In genomic region chr17:44086364-44087311, GRCh38 we compare ENCODE assay signal across 8 cellular contexts. TPM values are rescaled to one million over a fixed set of nuclear protein-coding genes. Genes with fewer than 3 reads are reported as not detected.
DNase-seq lines count a peak whose midpoint lies in the region; ATAC-seq, FAIRE-seq and TF ChIP-seq lines count a peak whose summit lies in the region.
"Had no signal": no experiment of that assay in that cellular context is flagged by ENCODE, and none has a peak within 500 bp of the region (broad histone marks: within the 10 kb centered on the region; RNA-seq: fewer than 3 reads in every experiment).

No MANE protein-coding gene starts in this region.

- H3K36me3 ChIP-seq in GM12878 (ENCODE audit: control insufficient read depth in 2 of 2, insufficient read depth in 2 of 2, low read length in 1 of 2) (peaks cover 13 to 40% of the 10 kb centered on the region in 2 experiments; a peak in 3 of 4 replicates), left lung (peaks cover 0 to 86% of the 10 kb centered on the region in 2 donors)

- intact Hi-C loops in GM12878 (cut with micrococcal nuclease; ENCODE audit: unreplicated experiment), result no loop called here
- intact Hi-C loops in left lung (cut with DNase I), result no loop called here

- POLR2A ChIA-PET in HEK293T (lab: Yijun Ruan, JAX), result interaction anchor here (0.8 to 2.3 kb wide), 5 partner anchors 15 to 51 kb away, joined by 3 to 10 read pairs (median 4); partner anchors contain the start of genes G6PC3 and LSM12
- POLR2A ChIA-PET in GM12878 (lab: Charles Lee), result no interaction called here

- H3K27me3 ChIP-seq in GM12878 (replicated peaks in 1 of 2; ENCODE audit: control insufficient read depth in 2 of 2, insufficient read depth in 2 of 2, low read length in 1 of 2), result no peaks in the 10 kb centered on the region
- H3K27me3 ChIP-seq in left lung, result no peaks in the 10 kb centered on the region

- SMC1A ChIA-PET in GM12878 (lab: Charles Lee; ENCODE audit: uncharacterized antibody, unreplicated experiment), result no interaction called here

- TF ChIP-seq CTCF in GM12878 (IDR thresholded peaks at IDR 0.05 in 2 of 3, conservative IDR thresholded peaks at IDR 0.05 in 1 of 3; ENCODE audit: control insufficient read depth in 2 of 3, extremely low read depth in 1 of 3, insufficient read depth in 1 of 3, low read depth in 3 of 3, low read length in 3 of 3) (no peak), left lung (IDR thresholded peaks at IDR 0.05) (no peak)

- H3K36me3 Mint-ChIP-seq in T-helper 17 cell (ENCODE audit: low read depth), result peaks cover 7% of the 10 kb centered on the region

- no peaks in the 10 kb centered on the region for H3K4me1 ChIP-seq in GM12878 (ENCODE audit: control insufficient read depth, insufficient read depth, low read length)
- H3K4me1 ChIP-seq in left lung, result peaks cover 0 to 3% of the 10 kb centered on the region in 2 donors

- RAD21 ChIA-PET in GM12878 (lab: Charles Lee; ENCODE audit: unreplicated experiment), result no interaction called here

- ATAC-seq in T-helper 17 cell (peak; percentile 45), GM12878 (no peak), left lung (peak; percentile 56), GM18907 (IDR thresholded peaks at IDR 0.05; ENCODE audit: unreplicated experiment) (no peak), HG03025 (IDR thresholded peaks at IDR 0.05; ENCODE audit: low FRiP score, unreplicated experiment) (no peak)

- no peak overlapping the region for H3K4me3 ChIP-seq in GM12878
- no peak overlapping the region for H3K4me3 ChIP-seq in left lung

- in situ Hi-C loops in GM12878 (cut with MboI), result no loop called here

- WGBS in GM12878 (ENCODE audit: insufficient coverage, insufficient replicate concordance, low lambda C conversion rate, missing lambda C conversion rate), result 81% methylated on average over 19 of the region's 23 CpGs

- no peak; the same call in 1 of the 2 replicates for TF ChIP-seq POLR2A in GM12878 (IDR thresholded peaks at IDR 0.05; ENCODE audit: low read depth, low read length)

- no peaks in the 10 kb centered on the region for H3K79me2 ChIP-seq in GM12878 (ENCODE audit: control insufficient read depth, insufficient read depth, low read length)

- H3K27me3 Mint-ChIP-seq in T-helper 17 cell, result no peaks in the 10 kb centered on the region

- no peaks in the 10 kb centered on the region; the same call in 1 of the 2 replicates for H4K20me1 ChIP-seq in GM12878 (ENCODE audit: control insufficient read depth, insufficient read depth)

- no peak for FAIRE-seq in GM12878 (lab: Jason Lieb, UNC)
- FAIRE-seq: TTC549 had no signal

- TF ChIP-seq RAD21 in GM12878 (IDR thresholded peaks at IDR 0.05; ENCODE audit: insufficient read depth, low read depth, low read length), result no peak

- DNase-seq in HEK293T (ENCODE audit: extremely low spot score) (peak; percentile 37), T-helper 17 cell (no peak), GM12878 (ENCODE audit: low read depth, low spot score) (no peak), left lung (peak in 1 of 2 donors; percentile 57)
- DNase-seq in stimulated activated CD8-positive, alpha-beta memory T cell treated with anti-CD3 and anti-CD28 coated beads, Interleukin-4, amount 100 ng/mL, for 48 hours, result peak; percentile 63

- H3K27ac Mint-ChIP-seq in T-helper 17 cell, result peak overlapping the region; percentile 51

- CTCF ChIA-PET in HEK293T (lab: Yijun Ruan, JAX) (interaction anchor here (0.6 to 1.9 kb wide), 2 partner anchors 29 to 108 kb away, joined by 3 to 6 read pairs; no protein-coding TSS in a partner anchor), GM12878 (lab: Yijun Ruan, JAX) (interaction anchor here (0.6 to 1.4 kb wide), 2 partner anchors 82 to 123 kb away, joined by 3 read pairs; no protein-coding TSS in a partner anchor)

- H3K9ac ChIP-seq in GM12878 (ENCODE audit: control insufficient read depth, insufficient read depth, low read length), result no peak overlapping the region

- BruUV-seq in GM12878 (replicated peaks; lab: Mats Ljungman, UMichigan), result no TSS peak

- peaks cover 13% of the 10 kb centered on the region for H3K4me1 Mint-ChIP-seq in T-helper 17 cell

- no peaks in the 10 kb centered on the region for H3K9me3 ChIP-seq in T-helper 17 cell (ENCODE audit: control insufficient read depth, low read length, poor library complexity, severe bottlenecking)
- no peaks in the 10 kb centered on the region for H3K9me3 ChIP-seq in GM12878 (replicated peaks; ENCODE audit: control insufficient read depth, insufficient read depth, low read length)
- no peaks in the 10 kb centered on the region for H3K9me3 ChIP-seq in left lung

- no peak overlapping the region for H3K4me2 ChIP-seq in GM12878 (ENCODE audit: control insufficient read depth, insufficient read depth)

- H2AFZ ChIP-seq in GM12878 (ENCODE audit: control insufficient read depth, low read depth, low read length), result no peak overlapping the region

- H3K27ac ChIP-seq in GM12878 (ENCODE audit: control insufficient read depth, insufficient read depth), result no peak overlapping the region
- no peak overlapping the region for H3K27ac ChIP-seq in left lung

- TF ChIP-seq EP300 in GM12878 (IDR thresholded peaks at IDR 0.05; ENCODE audit: borderline replicate concordance in 1 of 2, control insufficient read depth in 1 of 2, low read depth in 2 of 2, low read length in 2 of 2), result no peak

- H3K4me3 Mint-ChIP-seq in T-helper 17 cell, result no peak overlapping the region

RNA-seq across cellular contexts. Expression of gene G6PC3, which starts 16.1 kb away (rescaled TPM):
- total RNA-seq in T-helper 17 cell, result 10 to 100 TPM; 10.9 to 13.8 TPM
- 30.8 and 38.5 TPM in 2 replicates for total RNA-seq in GM12878 (2013; cell fraction: nucleolus; rRNA removed)
- 35.8 and 36.8 TPM in 2 replicates for total RNA-seq in GM12878 (2014; rRNA removed)
- 19.8 and 20.8 TPM in 2 replicates for total RNA-seq in GM12878 (2014; rRNA removed; fragmentation: Illumina TruSeq; extraction: Trizol)
- total RNA-seq in GM12878 (2021), result 49.9 and 51.8 TPM in 2 replicates
- 16.4 TPM for polyA plus RNA-seq in GM12878 (2011; ENCODE audit: low read depth)
- polyA plus RNA-seq in GM12878 (2011; rRNA removed), result 13.3 and 24.5 TPM in 2 replicates
- polyA plus RNA-seq in GM12878 (2011; cell fraction: cytosol; rRNA removed), result 48.6 and 72.9 TPM in 2 replicates
- 22.6 and 24.8 TPM in 2 replicates for polyA plus RNA-seq in GM12878 (2011; cell fraction: nucleus; rRNA removed)
- 35.0 and 49.7 TPM in 2 replicates for polyA plus RNA-seq in GM12878 (2012)
- polyA plus RNA-seq in GM12878 (2014; fragmentation: Illumina TruSeq; extraction: Trizol), result 20.7 and 49.2 TPM in 2 replicates
- 10 to 100 TPM; 13.0 to 18.2 TPM for polyA plus RNA-seq in GM12878 (2014; fragmentation: Nextera tagmentation; extraction: Ambion mirVana)
- polyA plus RNA-seq in GM12878 (2014; rRNA removed), result 69.1 and 71.7 TPM in 2 replicates
- polyA plus RNA-seq in GM12878 (2016; fragmentation: Nextera tagmentation; extraction: Ambion mirVana), result 10 to 100 TPM; 81.6 to 93.7 TPM
- 29.5 and 57.0 TPM in 2 replicates for polyA minus RNA-seq in GM12878 (2011; rRNA and poly(A)+ RNA removed)
- polyA minus RNA-seq in GM12878 (2011; cell fraction: cytosol; rRNA and poly(A)+ RNA removed), result 11.4 and 16.8 TPM in 2 replicates
- polyA minus RNA-seq in GM12878 (2011; cell fraction: nucleus; rRNA and poly(A)+ RNA removed), result 18.3 and 33.5 TPM in 2 replicates
- total RNA-seq in left lung, result 10 to 100 TPM; 47.4 to 62.6 TPM

RNA-seq across cellular contexts. Expression of gene LSM12, which starts 20.2 kb away (rescaled TPM):
- total RNA-seq in T-helper 17 cell, result 10 to 100 TPM; 35.3 to 46.5 TPM
- total RNA-seq in GM12878 (2013; cell fraction: nucleolus; rRNA removed), result 15.5 and 19.4 TPM in 2 replicates
- total RNA-seq in GM12878 (2014; rRNA removed), result 56.3 and 60.9 TPM in 2 replicates
- total RNA-seq in GM12878 (2014; rRNA removed; fragmentation: Illumina TruSeq; extraction: Trizol), result 61.4 and 66.1 TPM in 2 replicates
- total RNA-seq in GM12878 (2021), result 74.0 and 75.6 TPM in 2 replicates
- polyA plus RNA-seq in GM12878 (2011; ENCODE audit: low read depth), result 30.4 TPM
- polyA plus RNA-seq in GM12878 (2011; rRNA removed), result 63.5 and 66.5 TPM in 2 replicates
- polyA plus RNA-seq in GM12878 (2011; cell fraction: cytosol; rRNA removed), result 56.2 and 57.3 TPM in 2 replicates
- polyA plus RNA-seq in GM12878 (2011; cell fraction: nucleus; rRNA removed), result 21.2 and 23.1 TPM in 2 replicates
- polyA plus RNA-seq in GM12878 (2012), result 36.7 and 44.6 TPM in 2 replicates
- 87.8 and 94.6 TPM in 2 replicates for polyA plus RNA-seq in GM12878 (2014; fragmentation: Illumina TruSeq; extraction: Trizol)
- polyA plus RNA-seq in GM12878 (2014; fragmentation: Nextera tagmentation; extraction: Ambion mirVana), result 100 to 1,000 TPM in 1 of 2 experiments, 10 to 100 TPM in 1; 51.1 to 206 TPM
- 50.6 and 57.3 TPM in 2 replicates for polyA plus RNA-seq in GM12878 (2014; rRNA removed)
- polyA plus RNA-seq in GM12878 (2016; fragmentation: Nextera tagmentation; extraction: Ambion mirVana), result 100 to 1,000 TPM; 131 to 132 TPM
- polyA minus RNA-seq in GM12878 (2011; rRNA and poly(A)+ RNA removed), result 75.6 and 90.0 TPM in 2 replicates
- polyA minus RNA-seq in GM12878 (2011; cell fraction: cytosol; rRNA and poly(A)+ RNA removed), result 29.1 and 33.5 TPM in 2 replicates
- 9.8 and 16.6 TPM in 2 replicates for polyA minus RNA-seq in GM12878 (2011; cell fraction: nucleus; rRNA and poly(A)+ RNA removed)
- 10 to 100 TPM; 47.6 to 53.2 TPM for total RNA-seq in left lung

RNA-seq across cellular contexts. Expression of gene HDAC5, which starts 36.8 kb away (rescaled TPM):
- 10 to 100 TPM; 83.6 to 96.5 TPM for total RNA-seq in T-helper 17 cell
- total RNA-seq in GM12878 (2013; cell fraction: nucleolus; rRNA removed), result 47.3 and 62.5 TPM in 2 replicates
- 47.1 and 58.0 TPM in 2 replicates for total RNA-seq in GM12878 (2014; rRNA removed)
- total RNA-seq in GM12878 (2014; rRNA removed; fragmentation: Illumina TruSeq; extraction: Trizol), result 17.7 and 19.7 TPM in 2 replicates
- total RNA-seq in GM12878 (2021), result 45.1 and 49.4 TPM in 2 replicates
- polyA plus RNA-seq in GM12878 (2011; ENCODE audit: low read depth), result 11.4 TPM
- 12.4 and 24.7 TPM in 2 replicates for polyA plus RNA-seq in GM12878 (2011; rRNA removed)
- 36.5 and 41.2 TPM in 2 replicates for polyA plus RNA-seq in GM12878 (2011; cell fraction: cytosol; rRNA removed)
- 58.9 and 69.3 TPM in 2 replicates for polyA plus RNA-seq in GM12878 (2011; cell fraction: nucleus; rRNA removed)
- polyA plus RNA-seq in GM12878 (2012), result 24.2 and 26.0 TPM in 2 replicates
- polyA plus RNA-seq in GM12878 (2014; fragmentation: Illumina TruSeq; extraction: Trizol), result 6.6 and 19.2 TPM in 2 replicates
- 1 to 10 TPM; 1.1 to 2.0 TPM for polyA plus RNA-seq in GM12878 (2014; fragmentation: Nextera tagmentation; extraction: Ambion mirVana)
- polyA plus RNA-seq in GM12878 (2014; rRNA removed), result 38.9 and 39.3 TPM in 2 replicates
- polyA plus RNA-seq in GM12878 (2016; fragmentation: Nextera tagmentation; extraction: Ambion mirVana), result 10 to 100 TPM; 30.0 to 34.8 TPM
- polyA minus RNA-seq in GM12878 (2011; rRNA and poly(A)+ RNA removed), result 52.7 and 88.1 TPM in 2 replicates
- 29.1 and 31.3 TPM in 2 replicates for polyA minus RNA-seq in GM12878 (2011; cell fraction: cytosol; rRNA and poly(A)+ RNA removed)
- 30.7 and 56.7 TPM in 2 replicates for polyA minus RNA-seq in GM12878 (2011; cell fraction: nucleus; rRNA and poly(A)+ RNA removed)
- 10 to 100 TPM; 28.0 to 43.5 TPM for total RNA-seq in left lung

RNA-seq across cellular contexts. Expression of gene HROB, which starts 55.1 kb away (rescaled TPM):
- total RNA-seq in T-helper 17 cell (1 to 10 TPM; 2.6 to 5.7 TPM), GM12878 (2014; rRNA removed) (9.2 and 12.4 TPM in 2 replicates), GM12878 (2014; rRNA removed; fragmentation: Illumina TruSeq; extraction: Trizol) (6.4 and 7.0 TPM in 2 replicates), GM12878 (2021) (12.3 and 14.4 TPM in 2 replicates), left lung (1 to 10 TPM; 2.3 to 2.7 TPM)
- total RNA-seq in GM12878 (2013; cell fraction: nucleolus; rRNA removed), result 14.8 and 15.0 TPM in 2 replicates
- polyA plus RNA-seq in GM12878 (2011; ENCODE audit: low read depth), result 6.5 TPM
- polyA plus RNA-seq in GM12878 (2011; rRNA removed) (5.9 and 9.9 TPM in 2 replicates), GM12878 (2014; fragmentation: Illumina TruSeq; extraction: Trizol) (9.4 and 9.9 TPM in 2 replicates), GM12878 (2014; fragmentation: Nextera tagmentation; extraction: Ambion mirVana) (1 to 10 TPM; 4.0 to 4.7 TPM), GM12878 (2014; rRNA removed) (10.0 and 10.1 TPM in 2 replicates), GM12878 (2016; fragmentation: Nextera tagmentation; extraction: Ambion mirVana) (10 to 100 TPM; 17.6 to 20.4 TPM)
- 16.5 and 17.3 TPM in 2 replicates for polyA plus RNA-seq in GM12878 (2011; cell fraction: cytosol; rRNA removed)
- polyA plus RNA-seq in GM12878 (2011; cell fraction: nucleus; rRNA removed), result 23.6 and 24.4 TPM in 2 replicates
- 7.1 and 8.6 TPM in 2 replicates for polyA plus RNA-seq in GM12878 (2012)
- polyA minus RNA-seq in GM12878 (2011; rRNA and poly(A)+ RNA removed), result 14.3 and 25.7 TPM in 2 replicates
- 7.2 and 9.0 TPM in 2 replicates for polyA minus RNA-seq in GM12878 (2011; cell fraction: cytosol; rRNA and poly(A)+ RNA removed)
- 6.3 and 12.2 TPM in 2 replicates for polyA minus RNA-seq in GM12878 (2011; cell fraction: nucleus; rRNA and poly(A)+ RNA removed)

Comparison
In these comparisons a context has a peak if more than half of its experiments do, and no peak if none do; other contexts are left out.
1. DNase-seq: peak in HEK293T (single experiment) and stimulated activated CD8-positive, alpha-beta memory T cell treated with anti-CD3 and anti-CD28 coated beads, Interleukin-4, amount 100 ng/mL, for 48 hours (single experiment); none in T-helper 17 cell (0 of 3) and GM12878 (single experiment).
2. ATAC-seq: peak in T-helper 17 cell (single experiment) and left lung (single experiment); none in GM12878 (single experiment), GM18907 (single experiment) and HG03025 (single experiment).